22 cellular contexts compared by ENCODE assay signal in genomic region chr5:180646963-180647305, GRCh38. TPM values are rescaled to one million over a fixed set of nuclear protein-coding genes. Genes with fewer than 3 reads are reported as not detected.
"Had no signal": no experiment of that assay in that cellular context is flagged by ENCODE, and none has a peak within 500 bp of the region (broad histone marks: within the 10 kb centered on the region; RNA-seq: fewer than 3 reads in every experiment).

No MANE protein-coding gene starts in this region.

- H3K27ac ChIP-seq: foreskin keratinocyte, hepatocyte, skin epidermis had no signal

- H3K27ac Mint-ChIP-seq: activated CD4-positive, alpha-beta T cell treated with anti-CD3 and anti-CD28 coated beads, Interleukin-2, amount 10 ng/mL, durations not matched to agents 24 days and 14 days; activated CD8-positive, alpha-beta T cell treated with anti-CD3 and anti-CD28 coated beads, Interleukin-2, amount 10 ng/mL, durations not matched to agents 7 days and 5 days; activated naive CD4-positive, alpha-beta T cell treated with anti-CD3 and anti-CD28 coated beads, Interleukin-2, amount 50 U/mL, for 72 hours; natural killer cell treated with Interleukin-12 subunit alpha and Interleukin-12 subunit beta and Interleukin-15 and Interleukin-18, amount 100 ng/mL, for 72 hours; progenitor cell of endocrine pancreas; T-helper 1 cell treated with Interleukin-12 subunit alpha and Interleukin-12 subunit beta and Interleukin-4 antibody, amounts not matched to agents 30 μg/mL and 1 μg/mL, for 36 hours had no signal

- H3K9me3 Mint-ChIP-seq: activated CD4-positive, alpha-beta T cell treated with anti-CD3 and anti-CD28 coated beads, Interleukin-2, amount 10 ng/mL, durations not matched to agents 24 days and 14 days; activated naive CD4-positive, alpha-beta T cell treated with anti-CD3 and anti-CD28 coated beads, Interleukin-2, amount 50 U/mL, for 72 hours; natural killer cell treated with Interleukin-12 subunit alpha and Interleukin-12 subunit beta and Interleukin-15 and Interleukin-18, amount 100 ng/mL, for 72 hours; stimulated activated naive CD8-positive, alpha-beta T cell treated with anti-CD3 and anti-CD28 coated beads, Interleukin-15, amount 100 ng/mL, for 72 hours; T-helper 1 cell treated with Interleukin-12 subunit alpha and Interleukin-12 subunit beta and Interleukin-4 antibody, amounts not matched to agents 30 μg/mL and 1 μg/mL, for 36 hours had no signal

- H3K36me3 Mint-ChIP-seq: activated naive CD4-positive, alpha-beta T cell treated with anti-CD3 and anti-CD28 coated beads, Interleukin-2, amount 50 U/mL, for 72 hours; natural killer cell treated with Interleukin-12 subunit alpha and Interleukin-12 subunit beta and Interleukin-15 and Interleukin-18, amount 100 ng/mL, for 72 hours had no signal

- ATAC-seq: activated CD8-positive, alpha-beta T cell treated with anti-CD3 and anti-CD28 coated beads, Interleukin-2, amount 10 ng/mL, durations not matched to agents 7 days and 5 days; activated naive CD4-positive, alpha-beta T cell treated with anti-CD3 and anti-CD28 coated beads, Interleukin-2, amount 50 U/mL, for 72 hours; foreskin keratinocyte; left colon; stimulated activated naive CD8-positive, alpha-beta T cell treated with anti-CD3 and anti-CD28 coated beads, Interleukin-15, amount 100 ng/mL, for 72 hours had no signal

- H3K4me1 ChIP-seq: foreskin keratinocyte had no signal

- DNase-seq: activated CD4-positive, alpha-beta T cell treated with anti-CD3 and anti-CD28 coated beads, Interleukin-2, amount 10 ng/mL, durations not matched to agents 24 days and 14 days; activated CD8-positive, alpha-beta memory T cell treated with anti-CD3 and anti-CD28 coated beads, Interleukin-2, amount 50 U/mL, for 4 hours; activated CD8-positive, alpha-beta T cell treated with anti-CD3 and anti-CD28 coated beads, Interleukin-2, amount 10 ng/mL, durations not matched to agents 7 days and 5 days; activated gamma-delta T cell treated with Interleukin-2 at 50 U/mL for 16 hours; activated T-cell treated with anti-CD3 and anti-CD28 coated beads, Interleukin-2, amount 50 U/mL, for 48 hours; amniotic stem cell; foreskin keratinocyte; left colon; stimulated activated CD4-positive, alpha-beta T cell treated with anti-CD3 and anti-CD28 coated beads, Interleukin-15, amount 100 ng/mL, for 24 hours; stimulated activated CD4-positive, alpha-beta T cell treated with anti-CD3 and anti-CD28 coated beads, Interleukin-4, amount 100 ng/mL, for 1 hour; trophoblast cell had no signal

- H3K4me3 ChIP-seq: hepatocyte, lung, skin epidermis had no signal

- H3K4me3 Mint-ChIP-seq: activated CD4-positive, alpha-beta T cell treated with anti-CD3 and anti-CD28 coated beads, Interleukin-2, amount 10 ng/mL, durations not matched to agents 24 days and 14 days; activated CD8-positive, alpha-beta T cell treated with anti-CD3 and anti-CD28 coated beads, Interleukin-2, amount 10 ng/mL, durations not matched to agents 7 days and 5 days; natural killer cell treated with Interleukin-12 subunit alpha and Interleukin-12 subunit beta and Interleukin-15 and Interleukin-18, amount 100 ng/mL, for 72 hours; stimulated activated naive CD8-positive, alpha-beta T cell treated with anti-CD3 and anti-CD28 coated beads, Interleukin-15, amount 100 ng/mL, for 72 hours; T-helper 1 cell treated with Interleukin-12 subunit alpha and Interleukin-12 subunit beta and Interleukin-4 antibody, amounts not matched to agents 30 μg/mL and 1 μg/mL, for 36 hours had no signal

RNA-seq across cellular contexts. Expression of gene FLT4, which starts 2.5 kb away (rescaled TPM):
- polyA plus RNA-seq: fibroblast of lung had no signal

RNA-seq across cellular contexts. Expression of gene SCGB3A1, which starts 55.6 kb away (rescaled TPM):
- total RNA-seq: activated CD4-positive, alpha-beta T cell treated with anti-CD3 and anti-CD28 coated beads, Interleukin-2, amount 10 ng/mL, durations not matched to agents 24 days and 14 days; activated CD8-positive, alpha-beta T cell treated with anti-CD3 and anti-CD28 coated beads, Interleukin-2, amount 10 ng/mL, durations not matched to agents 7 days and 5 days; activated naive CD4-positive, alpha-beta T cell treated with anti-CD3 and anti-CD28 coated beads, Interleukin-2, amount 50 U/mL, for 72 hours; epithelial cell of proximal tubule; fibroblast of lung; foreskin keratinocyte; hepatocyte; left colon; natural killer cell treated with Interleukin-12 subunit alpha and Interleukin-12 subunit beta and Interleukin-15 and Interleukin-18, amount 100 ng/mL, for 72 hours; progenitor cell of endocrine pancreas; temporal lobe had no signal
- polyA plus RNA-seq: fibroblast of lung, foreskin keratinocyte, hepatocyte had no signal
